In the genomic region with DNA sequence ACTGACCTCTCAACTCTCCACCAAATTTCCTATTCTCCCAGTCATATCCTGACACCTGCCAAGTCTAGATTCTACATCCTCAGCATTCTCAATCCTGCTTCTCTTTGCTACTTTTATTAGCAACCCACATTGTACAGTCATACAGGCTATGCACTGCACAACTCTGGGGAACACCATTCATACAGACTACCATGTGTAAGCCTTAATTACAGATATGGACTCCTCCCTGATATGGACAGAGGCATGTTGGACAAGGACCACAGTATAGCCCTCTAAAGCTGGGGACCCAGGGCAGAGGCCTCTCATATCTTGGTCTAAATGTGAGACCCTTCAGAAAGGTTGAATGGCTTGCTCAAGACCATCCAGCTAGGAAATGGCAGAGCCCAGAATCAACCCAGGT, we compare ENCODE assay signal across 27 cellular contexts.
"Had no signal": no experiment of that assay in that cellular context is flagged by ENCODE, and none has a peak within 500 bp of the region (broad histone marks: within the 10 kb centered on the region; RNA-seq: fewer than 3 reads in every experiment).

No MANE protein-coding gene starts in this region.

- H3K27me3 Mint-ChIP-seq: activated CD4-positive, alpha-beta T cell treated with anti-CD3 and anti-CD28 coated beads for 36 hours; activated T-cell treated with anti-CD3 and anti-CD28 coated beads, Interleukin-2, amount 50 U/mL, for 24 hours had no signal

- H3K4me1 ChIP-seq: ascending aorta, esophagus squamous epithelium, gastroesophageal sphincter, heart right ventricle had no signal

- H3K9me3 Mint-ChIP-seq: activated CD4-positive, alpha-beta memory T cell treated with anti-CD3 and anti-CD28 coated beads for 36 hours; activated CD4-positive, alpha-beta T cell treated with anti-CD3 and anti-CD28 coated beads, Interleukin-2, amount 10 ng/mL, durations not matched to agents 24 days and 14 days; activated naive CD4-positive, alpha-beta T cell treated with anti-CD3 and anti-CD28 coated beads, Interleukin-2, amount 10 ng/mL, durations not matched to agents 7 days and 5 days; activated naive CD4-positive, alpha-beta T cell treated with anti-CD3 and anti-CD28 coated beads, Interleukin-2, amount 50 U/mL, for 72 hours; activated naive CD8-positive, alpha-beta T cell treated with anti-CD3 and anti-CD28 coated beads, Interleukin-2, amount 10 ng/mL, durations not matched to agents 7 days and 5 days; activated T-cell treated with anti-CD3 and anti-CD28 coated beads, Interleukin-2, amount 50 U/mL, for 24 hours; activated T-cell treated with anti-CD3 and anti-CD28 coated beads, Interleukin-2, amount 50 U/mL, for 72 hours; effector memory CD8-positive, alpha-beta T cell had no signal

- H3K36me3 Mint-ChIP-seq: activated CD4-positive, alpha-beta memory T cell treated with anti-CD3 and anti-CD28 coated beads for 36 hours; activated naive CD4-positive, alpha-beta T cell treated with anti-CD3 and anti-CD28 coated beads, Interleukin-2, amount 10 ng/mL, durations not matched to agents 7 days and 5 days; activated naive CD4-positive, alpha-beta T cell treated with anti-CD3 and anti-CD28 coated beads, Interleukin-2, amount 50 U/mL, for 72 hours; brain had no signal

- H3K27ac Mint-ChIP-seq: activated CD4-positive, alpha-beta memory T cell treated with anti-CD3 and anti-CD28 coated beads for 36 hours; activated CD4-positive, alpha-beta T cell treated with anti-CD3 and anti-CD28 coated beads for 36 hours; activated CD4-positive, alpha-beta T cell treated with anti-CD3 and anti-CD28 coated beads, Interleukin-2, amount 10 ng/mL, durations not matched to agents 24 days and 14 days; activated CD8-positive, alpha-beta T cell treated with anti-CD3 and anti-CD28 coated beads, Interleukin-2, amount 10 ng/mL, durations not matched to agents 7 days and 5 days; activated naive CD4-positive, alpha-beta T cell treated with anti-CD3 and anti-CD28 coated beads, Interleukin-2, amount 10 ng/mL, durations not matched to agents 7 days and 5 days; activated naive CD8-positive, alpha-beta T cell treated with anti-CD3 and anti-CD28 coated beads, Interleukin-2, amount 10 ng/mL, durations not matched to agents 7 days and 5 days; activated T-cell treated with anti-CD3 and anti-CD28 coated beads, Interleukin-2, amount 50 U/mL, for 24 hours; brain had no signal

- FAIRE-seq: colon had no signal

- DNase-seq: activated CD4-positive, alpha-beta memory T cell treated with anti-CD3 and anti-CD28 coated beads for 36 hours; activated CD4-positive, alpha-beta T cell treated with anti-CD3 and anti-CD28 coated beads for 36 hours; activated CD4-positive, alpha-beta T cell treated with anti-CD3 and anti-CD28 coated beads, Interleukin-2, amount 10 ng/mL, durations not matched to agents 24 days and 14 days; activated CD4-positive, CD25-positive, alpha-beta regulatory T cell; activated CD4-positive, CD25-positive, alpha-beta regulatory T cell treated with anti-CD3 and anti-CD28 coated beads, Interleukin-2, amount 50 U/mL, for 72 hours; activated CD8-positive, alpha-beta T cell treated with anti-CD3 and anti-CD28 coated beads, Interleukin-2, amount 10 ng/mL, durations not matched to agents 7 days and 5 days; activated gamma-delta T cell; activated naive CD4-positive, alpha-beta T cell; activated naive CD4-positive, alpha-beta T cell treated with anti-CD3 and anti-CD28 coated beads, Interleukin-2, amount 10 ng/mL, durations not matched to agents 7 days and 5 days; activated naive CD8-positive, alpha-beta T cell treated with anti-CD3 and anti-CD28 coated beads, Interleukin-2, amount 10 ng/mL, durations not matched to agents 7 days and 5 days; activated T-cell treated with anti-CD3 and anti-CD28 coated beads for 4 hours; activated T-cell treated with anti-CD3 and anti-CD28 coated beads, Interleukin-2, amount 50 U/mL, for 24 hours; activated T-cell treated with anti-CD3 and anti-CD28 coated beads, Interleukin-2, amount 50 U/mL, for 72 hours; caudate nucleus; cortex of kidney; dermis blood vessel endothelial cell; effector CD4-positive, alpha-beta T cell; effector memory CD8-positive, alpha-beta T cell; esophagus squamous epithelium; foreskin melanocyte; heart right ventricle; T-helper 2 cell had no signal

- H3K27me3 ChIP-seq: ascending aorta, esophagus squamous epithelium, gastroesophageal sphincter had no signal

- ATAC-seq: activated CD4-positive, alpha-beta T cell treated with anti-CD3 and anti-CD28 coated beads for 36 hours; activated CD8-positive, alpha-beta T cell treated with anti-CD3 and anti-CD28 coated beads, Interleukin-2, amount 10 ng/mL, durations not matched to agents 7 days and 5 days; activated T-cell treated with anti-CD3 and anti-CD28 coated beads, Interleukin-2, amount 50 U/mL, for 72 hours; effector memory CD8-positive, alpha-beta T cell; gastroesophageal sphincter; heart right ventricle had no signal

- H3K4me3 Mint-ChIP-seq: activated CD4-positive, alpha-beta memory T cell treated with anti-CD3 and anti-CD28 coated beads for 36 hours; activated CD4-positive, alpha-beta T cell treated with anti-CD3 and anti-CD28 coated beads for 36 hours; activated CD4-positive, alpha-beta T cell treated with anti-CD3 and anti-CD28 coated beads, Interleukin-2, amount 10 ng/mL, durations not matched to agents 24 days and 14 days; activated CD8-positive, alpha-beta T cell treated with anti-CD3 and anti-CD28 coated beads, Interleukin-2, amount 10 ng/mL, durations not matched to agents 7 days and 5 days; activated naive CD4-positive, alpha-beta T cell treated with anti-CD3 and anti-CD28 coated beads, Interleukin-2, amount 10 ng/mL, durations not matched to agents 7 days and 5 days; activated naive CD8-positive, alpha-beta T cell treated with anti-CD3 and anti-CD28 coated beads, Interleukin-2, amount 10 ng/mL, durations not matched to agents 7 days and 5 days; activated T-cell treated with anti-CD3 and anti-CD28 coated beads, Interleukin-2, amount 50 U/mL, for 24 hours; activated T-cell treated with anti-CD3 and anti-CD28 coated beads, Interleukin-2, amount 50 U/mL, for 72 hours; brain; effector memory CD8-positive, alpha-beta T cell had no signal

- H3K27ac ChIP-seq: ascending aorta, esophagus squamous epithelium, gastroesophageal sphincter, heart right ventricle had no signal

- H3K9me3 ChIP-seq: ascending aorta, esophagus squamous epithelium, gastroesophageal sphincter had no signal

- H3K4me3 ChIP-seq: ascending aorta, esophagus squamous epithelium, gastroesophageal sphincter, heart right ventricle had no signal

- H3K36me3 ChIP-seq: ascending aorta, heart right ventricle had no signal

- H3K4me1 Mint-ChIP-seq: activated CD4-positive, alpha-beta T cell treated with anti-CD3 and anti-CD28 coated beads for 36 hours; activated naive CD4-positive, alpha-beta T cell treated with anti-CD3 and anti-CD28 coated beads, Interleukin-2, amount 10 ng/mL, durations not matched to agents 7 days and 5 days; activated naive CD8-positive, alpha-beta T cell treated with anti-CD3 and anti-CD28 coated beads, Interleukin-2, amount 10 ng/mL, durations not matched to agents 7 days and 5 days had no signal
